Comparison of ENCODE assay signal across 18 cellular contexts in genomic region chr3:110686691-110687090, GRCh38.
"Had no signal": no experiment of that assay in that cellular context is flagged by ENCODE, and none has a peak within 500 bp of the region (broad histone marks: within the 10 kb centered on the region; RNA-seq: fewer than 3 reads in every experiment).

No MANE protein-coding gene starts in this region.

- H3K27me3 ChIP-seq: brain microvascular endothelial cell, dorsolateral prefrontal cortex, gastrocnemius medialis, hepatocyte, left lung, right atrium auricular region had no signal

- H3K4me3 ChIP-seq: dorsolateral prefrontal cortex, gastrocnemius medialis, hepatocyte, left lung, right atrium auricular region had no signal

- H3K4me1 ChIP-seq: gastrocnemius medialis, left lung, right atrium auricular region had no signal

- DNase-seq: activated effector memory CD4-positive, alpha-beta T cell treated with anti-CD3 and anti-CD28 coated beads, Interleukin-2, amount 50 U/mL, for 16 hours; activated T-cell treated with anti-CD3 and anti-CD28 coated beads, Interleukin-2, amount 50 U/mL, for 24 hours; brain microvascular endothelial cell; cerebellar nuclear complex; dorsolateral prefrontal cortex; gastrocnemius medialis; islet precursor cell; left lung; natural killer cell; small intestine; T-helper 17 cell; trophoblast cell had no signal

- H3K9me3 ChIP-seq: gastrocnemius medialis, left lung, right atrium auricular region had no signal

- ATAC-seq: activated CD4-positive, CD25-positive, alpha-beta regulatory T cell treated with anti-CD3 and anti-CD28 coated beads, Interleukin-2, amount 50 U/mL, for 24 hours; esophagus mucosa; gastrocnemius medialis; left lung; natural killer cell; SK-N-SH treated with all-trans-retinoic acid at 6 μM for 48 hours; stimulated activated memory B cell treated with anti-CD40 and anti-IgM and Interleukin-4, amounts not matched to agents 10 μg/mL and 1 μg/mL and 100 μg/mL, for 72 hours; T-helper 17 cell had no signal

- H3K27ac ChIP-seq: brain microvascular endothelial cell, dorsolateral prefrontal cortex, gastrocnemius medialis, hepatocyte, left lung, right atrium auricular region had no signal

- H3K36me3 ChIP-seq: brain microvascular endothelial cell, gastrocnemius medialis, left lung, right atrium auricular region had no signal
